Comparison of ENCODE assay signal across 19 cellular contexts in genomic region chr2:224151680-224152310, GRCh38.
"Had no signal": no experiment of that assay in that cellular context is flagged by ENCODE, and none has a peak within 500 bp of the region (broad histone marks: within the 10 kb centered on the region; RNA-seq: fewer than 3 reads in every experiment).

No MANE protein-coding gene starts in this region.

- DNase-seq: activated CD4-positive, alpha-beta T cell treated with anti-CD3 and anti-CD28 coated beads, Interleukin-2, amount 50 U/mL, for 1 hour; activated naive CD4-positive, alpha-beta T cell; activated naive CD8-positive, alpha-beta T cell treated with anti-CD3 and anti-CD28 coated beads, Interleukin-2, amount 10 ng/mL, durations not matched to agents 7 days and 5 days; anterior cingulate cortex; brain microvascular endothelial cell; cortex of kidney; effector CD8-positive, alpha-beta T cell; foreskin melanocyte; kidney glomerular epithelial cell; occipital lobe; right cardiac atrium; T-helper 2 cell; trophoblast cell had no signal

- ATAC-seq: right cardiac atrium had no signal

- H3K4me1 Mint-ChIP-seq: activated naive CD8-positive, alpha-beta T cell treated with anti-CD3 and anti-CD28 coated beads, Interleukin-2, amount 10 ng/mL, durations not matched to agents 7 days and 5 days had no signal

- H3K27ac Mint-ChIP-seq: activated naive CD8-positive, alpha-beta T cell treated with anti-CD3 and anti-CD28 coated beads, Interleukin-2, amount 10 ng/mL, durations not matched to agents 7 days and 5 days; activated T-helper 1 cell treated with anti-CD3 and anti-CD28 coated beads, Interleukin-12 subunit alpha, Interleukin-12 subunit beta, Interleukin-2, Interleukin-4 antibody, amounts not matched to agents 30 ng/mL and 10 ng/mL and 1 ng/mL, durations not matched to agents 14 hours and 24 hours and 36 hours; nephron; stimulated activated naive CD8-positive, alpha-beta T cell treated with anti-CD3 and anti-CD28 coated beads, Interleukin-15, Interleukin-2, amounts not matched to agents 100 ng/mL and 50 ng/mL, for 24 hours had no signal

- H3K36me3 ChIP-seq: brain microvascular endothelial cell, prostate gland, suprapubic skin had no signal

- H3K27ac ChIP-seq: brain microvascular endothelial cell, prostate gland, suprapubic skin had no signal

- H3K4me1 ChIP-seq: prostate gland, suprapubic skin had no signal

- H3K9me3 Mint-ChIP-seq: activated naive CD8-positive, alpha-beta T cell treated with anti-CD3 and anti-CD28 coated beads, Interleukin-2, amount 10 ng/mL, durations not matched to agents 7 days and 5 days; activated T-helper 1 cell treated with anti-CD3 and anti-CD28 coated beads, Interleukin-12 subunit alpha, Interleukin-12 subunit beta, Interleukin-2, Interleukin-4 antibody, amounts not matched to agents 30 ng/mL and 10 ng/mL and 1 ng/mL, durations not matched to agents 14 hours and 24 hours and 36 hours; stimulated activated naive CD8-positive, alpha-beta T cell treated with anti-CD3 and anti-CD28 coated beads, Interleukin-15, Interleukin-2, amounts not matched to agents 100 ng/mL and 50 ng/mL, for 24 hours had no signal

- H3K27me3 Mint-ChIP-seq: activated naive CD8-positive, alpha-beta T cell treated with anti-CD3 and anti-CD28 coated beads, Interleukin-2, amount 10 ng/mL, durations not matched to agents 7 days and 5 days had no signal

- H3K4me3 Mint-ChIP-seq: activated naive CD8-positive, alpha-beta T cell treated with anti-CD3 and anti-CD28 coated beads, Interleukin-2, amount 10 ng/mL, durations not matched to agents 7 days and 5 days; activated T-helper 1 cell treated with anti-CD3 and anti-CD28 coated beads, Interleukin-12 subunit alpha, Interleukin-12 subunit beta, Interleukin-2, Interleukin-4 antibody, amounts not matched to agents 30 ng/mL and 10 ng/mL and 1 ng/mL, durations not matched to agents 14 hours and 24 hours and 36 hours; nephron; stimulated activated naive CD8-positive, alpha-beta T cell treated with anti-CD3 and anti-CD28 coated beads, Interleukin-15, Interleukin-2, amounts not matched to agents 100 ng/mL and 50 ng/mL, for 24 hours had no signal

- H3K4me3 ChIP-seq: prostate gland, smooth muscle cell, suprapubic skin had no signal

- H3K36me3 Mint-ChIP-seq: activated naive CD8-positive, alpha-beta T cell treated with anti-CD3 and anti-CD28 coated beads, Interleukin-2, amount 10 ng/mL, durations not matched to agents 7 days and 5 days had no signal

- H3K9me3 ChIP-seq: prostate gland, suprapubic skin had no signal

- H3K27me3 ChIP-seq: brain microvascular endothelial cell, suprapubic skin had no signal
